Comparison of ENCODE assay signal across 6 cellular contexts in genomic region chr14:96599076-96599475, GRCh38.
"Had no signal": no experiment of that assay in that cellular context is flagged by ENCODE, and none has a peak within 500 bp of the region (broad histone marks: within the 10 kb centered on the region; RNA-seq: fewer than 3 reads in every experiment).

No MANE protein-coding gene starts in this region.

- H3K36me3 Mint-ChIP-seq: IgD-negative memory B cell had no signal

- H3K27ac ChIP-seq: HL-60 had no signal

- DNase-seq: IMR-90 had no signal

- FAIRE-seq: HepG2, HTR-8/SVneo, K562 had no signal

- H3K4me3 Mint-ChIP-seq: IgD-negative memory B cell had no signal

- H3K27ac Mint-ChIP-seq: IgD-negative memory B cell had no signal

- H3K4me3 ChIP-seq: K562 had no signal
